15 cellular contexts compared by ENCODE assay signal in the genomic region with DNA sequence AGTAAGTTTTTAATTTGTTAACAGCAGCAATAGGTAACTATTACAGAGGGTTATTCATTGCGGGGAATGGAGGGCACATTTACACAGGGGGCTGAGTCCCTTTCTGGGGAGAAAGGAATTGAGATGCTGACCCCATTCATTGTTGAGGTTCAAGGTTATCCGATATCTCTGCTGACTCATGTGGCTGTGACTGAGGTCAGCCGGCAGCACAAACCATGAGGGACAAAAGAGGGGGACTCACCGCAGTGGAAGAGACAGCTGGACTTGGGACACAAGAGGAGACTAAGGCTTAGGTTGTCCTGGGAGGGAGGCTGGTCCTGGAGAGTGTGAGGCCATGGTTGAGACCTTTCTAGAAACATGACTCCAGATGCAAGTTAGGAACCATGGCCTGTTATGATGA.
DNase-seq lines count a peak whose midpoint lies in the region; ATAC-seq lines count a peak whose summit lies in the region.
"Had no signal": no experiment of that assay in that cellular context is flagged by ENCODE, and none has a peak within 500 bp of the region (broad histone marks: within the 10 kb centered on the region; RNA-seq: fewer than 3 reads in every experiment).

No MANE protein-coding gene starts in this region.

- no peaks in the 10 kb centered on the region for H3K27me3 Mint-ChIP-seq in T-helper 1 cell treated with Interleukin-12 subunit alpha and Interleukin-12 subunit beta and Interleukin-4 antibody, amounts not matched to agents 30 μg/mL and 1 μg/mL, for 36 hours (ENCODE audit: low read depth)
- H3K27me3 Mint-ChIP-seq in activated T-cell treated with anti-CD3 and anti-CD28 coated beads, Interleukin-2, amount 50 U/mL, for 24 hours: peaks cover 23% of the 10 kb centered on the region
- H3K27me3 Mint-ChIP-seq in activated T-cell treated with anti-CD3 and anti-CD28 coated beads, Interleukin-2, amount 50 U/mL, for 4 hours (ENCODE audit: low read depth): peaks cover 4% of the 10 kb centered on the region
- peaks cover 8 to 26% (median 23%) of the 10 kb centered on the region in 3 donors for H3K27me3 Mint-ChIP-seq in immature natural killer cell (ENCODE audit: low read depth in 3 of 3)

- H3K36me3 Mint-ChIP-seq in T-helper 1 cell treated with Interleukin-12 subunit alpha and Interleukin-12 subunit beta and Interleukin-4 antibody, amounts not matched to agents 30 μg/mL and 1 μg/mL, for 36 hours (ENCODE audit: low read depth): no peaks in the 10 kb centered on the region
- H3K36me3 Mint-ChIP-seq in activated T-cell treated with anti-CD3 and anti-CD28 coated beads, Interleukin-2, amount 50 U/mL, for 24 hours (ENCODE audit: low read depth): no peaks in the 10 kb centered on the region
- peaks cover 2% of the 10 kb centered on the region for H3K36me3 Mint-ChIP-seq in activated T-cell treated with anti-CD3 and anti-CD28 coated beads, Interleukin-2, amount 50 U/mL, for 4 hours (ENCODE audit: insufficient read depth)
- peaks cover 0 to 9% (median 0%) of the 10 kb centered on the region in 3 donors for H3K36me3 Mint-ChIP-seq in immature natural killer cell

- peak overlapping the region; percentile 0 for H3K27ac Mint-ChIP-seq in T-helper 1 cell treated with Interleukin-12 subunit alpha and Interleukin-12 subunit beta and Interleukin-4 antibody, amounts not matched to agents 30 μg/mL and 1 μg/mL, for 36 hours
- peak overlapping the region; percentile 42 for H3K27ac Mint-ChIP-seq in activated T-cell treated with anti-CD3 and anti-CD28 coated beads, Interleukin-2, amount 50 U/mL, for 24 hours
- H3K27ac Mint-ChIP-seq in immature natural killer cell: peak overlapping the region in 5 of 6 donors; percentile 36 to 99 (median 81)
- H3K27ac Mint-ChIP-seq: CD14-positive monocyte, H9 had no signal

- no peak for ATAC-seq in activated T-cell treated with anti-CD3 and anti-CD28 coated beads, Interleukin-2, amount 50 U/mL, for 4 hours

- peaks cover 21% of the 10 kb centered on the region for H3K9me3 Mint-ChIP-seq in T-helper 1 cell treated with Interleukin-12 subunit alpha and Interleukin-12 subunit beta and Interleukin-4 antibody, amounts not matched to agents 30 μg/mL and 1 μg/mL, for 36 hours
- peaks cover 11% of the 10 kb centered on the region for H3K9me3 Mint-ChIP-seq in activated T-cell treated with anti-CD3 and anti-CD28 coated beads, Interleukin-2, amount 50 U/mL, for 24 hours
- H3K9me3 Mint-ChIP-seq in activated T-cell treated with anti-CD3 and anti-CD28 coated beads, Interleukin-2, amount 50 U/mL, for 4 hours: peaks cover 12% of the 10 kb centered on the region
- H3K9me3 Mint-ChIP-seq in immature natural killer cell: peaks cover 0 to 6% (median 3%) of the 10 kb centered on the region in 6 donors
- H3K9me3 Mint-ChIP-seq: H9 had no signal

- no peak for DNase-seq in T-helper 1 cell
- DNase-seq in activated T-cell treated with anti-CD3 and anti-CD28 coated beads, Interleukin-2, amount 50 U/mL, for 24 hours: no peak
- no peak for DNase-seq in activated T-cell treated with anti-CD3 and anti-CD28 coated beads, Interleukin-2, amount 50 U/mL, for 4 hours
- peak; percentile 30 for DNase-seq in RPMI7951 (ENCODE audit: low read depth)
- no peak for DNase-seq in immature natural killer cell
- DNase-seq in hippocampal formation (lab: John Stamatoyannopoulos, UW): no peak
- DNase-seq in DMS114 treated with DMSO at 0.1 percent for 48 hours (lab: John Stamatoyannopoulos, UW; ENCODE audit: unreplicated experiment): no peak
- DNase-seq: H9, NCI-H1417 treated with DMSO at 0.1 percent for 48 hours, NCI-H187 treated with DMSO at 0.1 percent for 48 hours, NCI-H2227 treated with DMSO at 0.1 percent for 48 hours, NCI-H524 treated with DMSO at 0.1 percent for 48 hours, RPMI8226 had no signal

- no peak overlapping the region for H3K4me3 Mint-ChIP-seq in T-helper 1 cell treated with Interleukin-12 subunit alpha and Interleukin-12 subunit beta and Interleukin-4 antibody, amounts not matched to agents 30 μg/mL and 1 μg/mL, for 36 hours
- no peak overlapping the region for H3K4me3 Mint-ChIP-seq in activated T-cell treated with anti-CD3 and anti-CD28 coated beads, Interleukin-2, amount 50 U/mL, for 24 hours
- H3K4me3 Mint-ChIP-seq in activated T-cell treated with anti-CD3 and anti-CD28 coated beads, Interleukin-2, amount 50 U/mL, for 4 hours: no peak overlapping the region
- H3K4me3 Mint-ChIP-seq in immature natural killer cell: peak overlapping the region in 1 of 5 donors; percentile 45
- H3K4me3 Mint-ChIP-seq: CD14-positive monocyte, H9 had no signal

- no peaks in the 10 kb centered on the region for H3K4me1 Mint-ChIP-seq in T-helper 1 cell treated with Interleukin-12 subunit alpha and Interleukin-12 subunit beta and Interleukin-4 antibody, amounts not matched to agents 30 μg/mL and 1 μg/mL, for 36 hours (ENCODE audit: low read depth)
- peaks cover 21% of the 10 kb centered on the region for H3K4me1 Mint-ChIP-seq in activated T-cell treated with anti-CD3 and anti-CD28 coated beads, Interleukin-2, amount 50 U/mL, for 24 hours (ENCODE audit: low read depth)
- peaks cover 1% of the 10 kb centered on the region for H3K4me1 Mint-ChIP-seq in activated T-cell treated with anti-CD3 and anti-CD28 coated beads, Interleukin-2, amount 50 U/mL, for 4 hours (ENCODE audit: low read depth)
- H3K4me1 Mint-ChIP-seq in immature natural killer cell: peaks cover 15 to 26% of the 10 kb centered on the region in 2 donors
- H3K4me1 Mint-ChIP-seq: CD14-positive monocyte had no signal

Comparison
In these comparisons a context has a peak if more than half of its experiments do, and no peak if none do; other contexts are left out.
1. H3K27ac Mint-ChIP-seq: peak in every context shown above with its lines; median percentile 81 in immature natural killer cell; 42 in activated T-cell treated with anti-CD3 and anti-CD28 coated beads, Interleukin-2, amount 50 U/mL, for 24 hours; 0 in T-helper 1 cell treated with Interleukin-12 subunit alpha and Interleukin-12 subunit beta and Interleukin-4 antibody, amounts not matched to agents 30 μg/mL and 1 μg/mL, for 36 hours.